In the genomic region with DNA sequence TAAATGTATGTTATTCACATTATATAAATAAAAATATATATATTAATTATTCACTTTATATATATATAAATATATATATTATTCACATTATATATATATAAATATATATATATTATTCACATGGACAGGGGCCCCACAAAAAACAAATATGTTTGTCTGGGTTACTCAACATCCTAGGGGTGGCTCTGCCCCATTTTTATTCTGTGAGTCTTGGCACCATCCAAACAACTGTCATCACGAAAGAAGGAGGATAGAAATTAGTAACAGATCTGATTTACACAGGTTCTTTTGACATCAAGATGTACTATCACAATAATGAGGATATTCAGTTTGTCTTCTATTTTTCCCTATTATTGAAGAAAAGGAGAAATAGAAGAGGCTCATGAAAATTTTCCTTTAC, we compare ENCODE assay signal across 26 cellular contexts.
"Had no signal": no experiment of that assay in that cellular context is flagged by ENCODE, and none has a peak within 500 bp of the region (broad histone marks: within the 10 kb centered on the region; RNA-seq: fewer than 3 reads in every experiment).

No MANE protein-coding gene starts in this region.

- DNase-seq: activated CD4-positive, alpha-beta T cell treated with anti-CD3 and anti-CD28 coated beads for 4 hours; activated CD4-positive, alpha-beta T cell treated with anti-CD3 and anti-CD28 coated beads, Interleukin-2, amount 50 U/mL, for 48 hours; activated CD4-positive, CD25-positive, alpha-beta regulatory T cell; activated CD8-positive, alpha-beta memory T cell treated with anti-CD3 and anti-CD28 coated beads for 24 hours; activated gamma-delta T cell; activated naive CD4-positive, alpha-beta T cell treated with anti-CD3 and anti-CD28 coated beads, Interleukin-2, amount 50 U/mL, for 16 hours; activated naive CD8-positive, alpha-beta T cell treated with anti-CD3 and anti-CD28 coated beads, Interleukin-2, amount 50 U/mL, for 24 hours; central memory CD4-positive, alpha-beta T cell; endodermal cell; foreskin fibroblast; head of caudate nucleus; hippocampal formation; left cardiac atrium; midbrain; ovary; stimulated activated CD4-positive, alpha-beta T cell treated with anti-CD3 and anti-CD28 coated beads, Interleukin-12 subunit alpha, Interleukin-12 subunit beta, amount 100 ng/mL, for 4 hours; stimulated activated CD4-positive, alpha-beta T cell treated with anti-CD3 and anti-CD28 coated beads, Interleukin-4, amount 100 ng/mL, for 1 hour; stomach; tibial artery; upper lobe of right lung had no signal

- H3K27ac Mint-ChIP-seq: activated naive CD8-positive, alpha-beta T cell treated with anti-CD3 and anti-CD28 coated beads, Interleukin-2, amount 50 U/mL, for 24 hours; activated T-helper 1 cell treated with anti-CD3 and anti-CD28 coated beads, Interleukin-12 subunit alpha, Interleukin-12 subunit beta, Interleukin-2, Interleukin-4 antibody, amounts not matched to agents 30 ng/mL and 10 ng/mL and 1 ng/mL, durations not matched to agents 14 hours and 24 hours and 36 hours; endodermal cell; naive thymus-derived CD4-positive, alpha-beta T cell; progenitor cell of endocrine pancreas; T-helper 2 cell treated with Interferon-gamma antibody and Interleukin-4, amounts not matched to agents 5 μg/mL and 100 μg/mL, for 36 hours had no signal

- H3K4me3 Mint-ChIP-seq: activated naive CD8-positive, alpha-beta T cell treated with anti-CD3 and anti-CD28 coated beads, Interleukin-2, amount 50 U/mL, for 24 hours; activated T-helper 1 cell treated with anti-CD3 and anti-CD28 coated beads, Interleukin-12 subunit alpha, Interleukin-12 subunit beta, Interleukin-2, Interleukin-4 antibody, amounts not matched to agents 30 ng/mL and 10 ng/mL and 1 ng/mL, durations not matched to agents 14 hours and 24 hours and 36 hours; endodermal cell; naive thymus-derived CD4-positive, alpha-beta T cell; T-helper 2 cell treated with Interferon-gamma antibody and Interleukin-4, amounts not matched to agents 5 μg/mL and 100 μg/mL, for 36 hours had no signal

- ATAC-seq: activated naive CD8-positive, alpha-beta T cell treated with anti-CD3 and anti-CD28 coated beads, Interleukin-2, amount 50 U/mL, for 24 hours; esophagus mucosa; left cardiac atrium; naive thymus-derived CD4-positive, alpha-beta T cell; sciatic nerve; upper lobe of right lung had no signal
